Comparison of ENCODE assay signal across 8 cellular contexts in genomic region chr1:169312084-169312954, GRCh38. TPM values are rescaled to one million over a fixed set of nuclear protein-coding genes. Genes with fewer than 3 reads are reported as not detected.
DNase-seq lines count a peak whose midpoint lies in the region; ATAC-seq, FAIRE-seq and TF ChIP-seq lines count a peak whose summit lies in the region.

No MANE protein-coding gene starts in this region.

- no peak for TF ChIP-seq CTCF in D721Med (IDR thresholded peaks at IDR 0.05; ENCODE audit: insufficient read depth, missing control alignments)

- ATAC-seq in HG03432 (IDR thresholded peaks at IDR 0.05; ENCODE audit: unreplicated experiment) (peak; percentile 54), GM19328 (IDR thresholded peaks at IDR 0.05; ENCODE audit: unreplicated experiment) (no peak)

- peak; percentile 82 for FAIRE-seq in D721Med (lab: Jason Lieb, UNC)

- DNase-seq in D721Med (ENCODE audit: insufficient read length, low spot score): no peak
- DNase-seq in T1000 (lab: John Stamatoyannopoulos, UW): peak; percentile 52
- peak; percentile 38 for DNase-seq in dermis blood vessel endothelial cell
- DNase-seq in stimulated activated CD8-positive, alpha-beta memory T cell treated with anti-CD3 and anti-CD28 coated beads, Interleukin-15, amount 100 ng/mL, for 1 hour (ENCODE audit: low read depth): peak; percentile 10
- no peak for DNase-seq in NCI-H2081 (lab: John Stamatoyannopoulos, UW)
- DNase-seq in NCI-H526 treated with DMSO at 0.1 percent for 48 hours (lab: John Stamatoyannopoulos, UW): no peak

RNA-seq across cellular contexts. Expression of gene NME7, which starts 55.3 kb away (rescaled TPM):
- 18.0 and 26.8 TPM in 2 replicates for total RNA-seq in dermis blood vessel endothelial cell

RNA-seq across cellular contexts. Expression of gene BLZF1, which starts 55.7 kb away (rescaled TPM):
- total RNA-seq in dermis blood vessel endothelial cell: 26.0 and 30.5 TPM in 2 replicates

Comparison
In these comparisons a context has a peak if more than half of its experiments do, and no peak if none do; other contexts are left out.
1. DNase-seq: peak in T1000 (single experiment), dermis blood vessel endothelial cell (single experiment) and stimulated activated CD8-positive, alpha-beta memory T cell treated with anti-CD3 and anti-CD28 coated beads, Interleukin-15, amount 100 ng/mL, for 1 hour (single experiment); none in D721Med (single experiment), NCI-H2081 (0 of 2) and NCI-H526 treated with DMSO at 0.1 percent for 48 hours (single experiment).